In the genomic region with DNA sequence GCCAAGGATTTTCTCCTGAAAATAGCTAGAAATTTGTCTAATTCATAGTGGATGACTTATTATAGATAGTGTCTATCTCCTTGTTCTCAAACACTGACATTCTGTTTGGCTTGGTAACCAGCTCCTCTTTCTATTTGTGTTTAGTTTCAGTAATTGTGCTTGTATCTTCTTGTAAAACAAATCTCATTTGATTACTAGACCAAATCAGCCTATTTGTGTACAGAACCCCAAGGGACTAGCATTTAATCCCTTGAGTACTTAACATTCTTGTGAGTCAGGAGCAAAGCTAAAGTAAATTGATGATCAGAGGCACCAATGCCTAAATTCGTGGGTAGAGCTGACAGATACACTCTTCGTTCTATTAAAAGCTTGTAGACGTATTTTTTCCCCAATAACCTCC, we compare ENCODE assay signal across 18 cellular contexts.
A peak's percentile ranks its signal among the peaks of the same experiment; 100 is the strongest.
DNase-seq lines count a peak whose midpoint lies in the region; ATAC-seq, FAIRE-seq and TF ChIP-seq lines count a peak whose summit lies in the region.
"Had no signal": no experiment of that assay in that cellular context is flagged by ENCODE, and none has a peak within 500 bp of the region (broad histone marks: within the 10 kb centered on the region; RNA-seq: fewer than 3 reads in every experiment).

No MANE protein-coding gene starts in this region.

- no peaks in the 10 kb centered on the region for H3K23me2 ChIP-seq in H1 (ENCODE audit: low read depth, low read length)

- H4K91ac ChIP-seq in H1 (replicated peaks; ENCODE audit: insufficient read length, low read length), result no peak overlapping the region

- H4K8ac ChIP-seq in H1 (ENCODE audit: extremely low read depth, insufficient read depth, low read length), result no peak overlapping the region

- ATAC-seq in GM18873 (IDR thresholded peaks at IDR 0.05; ENCODE audit: low FRiP score, unreplicated experiment), result no peak
- no peak for ATAC-seq in GM21717 (IDR thresholded peaks at IDR 0.05; ENCODE audit: unreplicated experiment)
- ATAC-seq: A549, K562, SK-N-SH treated with all-trans-retinoic acid at 6 μM for 48 hours, T-helper 17 cell had no signal

- H3K9ac ChIP-seq in H1 (replicated peaks in 1 of 4; ENCODE audit: extremely low read depth in 1 of 4, low read depth in 3 of 4, low read length in 3 of 4), result no peak overlapping the region

- DNase-seq in A673 (ENCODE audit: low spot score) (peak; percentile 30), GM12865 (ENCODE audit: low read depth) (peak; percentile 4), NCI-H526 treated with DMSO at 0.1 percent for 48 hours (lab: John Stamatoyannopoulos, UW) (peak; percentile 8), H1 (ENCODE audit: low read depth in 1 of 2, low spot score in 2 of 2) (no peak), GM10266 (ENCODE audit: extremely low spot score) (no peak), kidney glomerular epithelial cell (lab: John Stamatoyannopoulos, UW) (no peak)
- DNase-seq: GOT3; NCI-H2107; NCI-H446 treated with DMSO at 0.1 percent for 48 hours; NK-92 treated with Interleukin-12 subunit alpha and Interleukin-12 subunit beta, amount 100 ng/mL, for 24 hours; SHP77; T-helper 17 cell had no signal

- H3K9me3 ChIP-seq in A673 (ENCODE audit: low read depth, low read length, poor library complexity, severe bottlenecking), result peaks cover 4% of the 10 kb centered on the region
- 0 out of 4 replicates have a peak, but pooled peaks cover 0 to 6% of the 10 kb centered on the region in 2 experiments for H3K9me3 ChIP-seq in H1 (ENCODE audit: insufficient read depth in 2 of 2, low read depth in 1 of 2, low read length in 1 of 2)

- no peaks in the 10 kb centered on the region for H3K4me1 ChIP-seq in A673 (ENCODE audit: insufficient read depth, low read length, poor library complexity, severe bottlenecking)
- no peaks in the 10 kb centered on the region for H3K4me1 ChIP-seq in H1 (replicated peaks in 1 of 4; ENCODE audit: control insufficient read depth in 3 of 4, insufficient read depth in 4 of 4, low read length in 3 of 4)
- H3K4me1 ChIP-seq: A549 had no signal

- H3K36me3 ChIP-seq in A673 (ENCODE audit: insufficient read depth, low read length, poor library complexity, severe bottlenecking), result no peaks in the 10 kb centered on the region
- no peaks in the 10 kb centered on the region for H3K36me3 ChIP-seq in H1 (ENCODE audit: control insufficient read depth in 2 of 4, insufficient read depth in 4 of 4, low read length in 3 of 4)

- no peak for TF ChIP-seq RAD21 in H1 (IDR thresholded peaks at IDR 0.05 in 1 of 2, conservative IDR thresholded peaks at IDR 0.05 in 1 of 2; ENCODE audit: low read depth in 2 of 2, low read length in 2 of 2)

- TF ChIP-seq POLR2A in H1 (IDR thresholded peaks at IDR 0.05; ENCODE audit: control extremely low read depth in 1 of 2, low read depth in 2 of 2, low read length in 2 of 2), result no peak

- intact Hi-C loops in A673 (cut with micrococcal nuclease; ENCODE audit: unreplicated experiment), result no loop called here

- FAIRE-seq in H1 (lab: Jason Lieb, UNC), result no peak
- FAIRE-seq: A549, K562 had no signal

- POLR2A ChIA-PET in A673 (lab: Charles Lee; ENCODE audit: low non-redundant PET) (no interaction called here), H1 (lab: Charles Lee; ENCODE audit: partially characterized antibody) (no interaction called here)

- H2BK12ac ChIP-seq in H1 (ENCODE audit: low read depth, low read length), result no peak overlapping the region

- 0 out of 2 replicates have a peak overlapping the region, but pooled peaks have one; percentile 32 for H2AFZ ChIP-seq in H1 (ENCODE audit: low read length)

- H3K27ac ChIP-seq in A673 (ENCODE audit: low read depth, low read length, poor library complexity, severe bottlenecking), result no peak overlapping the region
- no peak overlapping the region for H3K27ac ChIP-seq in H1 (ENCODE audit: low read depth, low read length)
- H3K27ac ChIP-seq: A549, C4-2B had no signal

- H3K14ac ChIP-seq in H1 (ENCODE audit: insufficient read length), result no peak overlapping the region

- H2BK5ac ChIP-seq in H1 (ENCODE audit: low read depth, low read length), result no peak overlapping the region

- no peak overlapping the region for H3K4me2 ChIP-seq in H1 (ENCODE audit: insufficient read depth in 1 of 2, low read depth in 2 of 2, low read length in 2 of 2)
- H3K4me2 ChIP-seq: A549 had no signal

- no peak for TF ChIP-seq CTCF in A673 (conservative IDR thresholded peaks at IDR 0.05; ENCODE audit: low read depth, low read length)
- no peak for TF ChIP-seq CTCF in GM12865 (IDR thresholded peaks at IDR 0.05; ENCODE audit: insufficient read depth, low read depth, low read length, missing control alignments)
- TF ChIP-seq CTCF in H1 (IDR thresholded peaks at IDR 0.05; ENCODE audit: control extremely low read depth in 1 of 3, insufficient read depth in 1 of 3, low read depth in 1 of 3, low read length in 3 of 3), result no peak
- TF ChIP-seq CTCF in GM10266 (IDR thresholded peaks at IDR 0.05; ENCODE audit: control insufficient read depth, insufficient read depth, low read depth, missing control alignments), result no peak

- no peak overlapping the region for H3K23ac ChIP-seq in H1 (ENCODE audit: insufficient read length)

- no peak overlapping the region for H2BK20ac ChIP-seq in H1 (ENCODE audit: low read length)

- H2AK5ac ChIP-seq in H1 (ENCODE audit: low read depth, low read length), result no peak overlapping the region

- H2BK120ac ChIP-seq in H1 (replicated peaks; ENCODE audit: low read depth, low read length), result no peak overlapping the region

- H3K4me3 ChIP-seq in A673 (ENCODE audit: low read depth, low read length, poor library complexity, severe bottlenecking) (no peak overlapping the region), GM12865 (ENCODE audit: low read depth, low read length) (no peak overlapping the region), H1 (ENCODE audit: extremely low read depth in 1 of 4, insufficient read depth in 2 of 4, low read depth in 3 of 4, low read length in 4 of 4) (no peak overlapping the region)
- H3K4me3 ChIP-seq: A549, K562 had no signal

- no TSS peak for BruUV-seq in A673 (replicated peaks; lab: Mats Ljungman, UMichigan)

- 85% methylated on average over 3 of the region's 3 CpGs; no CpG with 5 or more reads in 1 of the 2 experiments for WGBS in H1 (ENCODE audit: extremely low coverage in 1 of 2, insufficient coverage in 1 of 2, insufficient read length in 1 of 2, insufficient replicate concordance in 2 of 2, low coverage in 1 of 2, low lambda C conversion rate in 2 of 2, missing lambda C conversion rate in 1 of 2), 2 experiments

- H3K4ac ChIP-seq in H1 (replicated peaks; ENCODE audit: insufficient read length, low read depth, low read length), result no peak overlapping the region

- no peaks in the 10 kb centered on the region for H3K79me2 ChIP-seq in H1 (ENCODE audit: control insufficient read depth in 1 of 2, insufficient read depth in 2 of 2, low read length in 2 of 2)

- H3K56ac ChIP-seq in H1 (replicated peaks; ENCODE audit: insufficient read length, low read depth, low read length), result no peak overlapping the region

- no peaks in the 10 kb centered on the region for H3K79me1 ChIP-seq in H1 (ENCODE audit: low read depth, low read length)

- H2BK15ac ChIP-seq in H1 (ENCODE audit: low read length), result no peak overlapping the region

- H3K27me3 ChIP-seq in A673 (replicated peaks; ENCODE audit: insufficient read depth, low read depth, low read length, poor library complexity) (no peaks in the 10 kb centered on the region), H1 (replicated peaks in 1 of 4; ENCODE audit: control insufficient read depth in 3 of 4, extremely low read depth in 1 of 4, insufficient read depth in 3 of 4, low read length in 3 of 4) (peaks cover 0 to 1% (median 0%) of the 10 kb centered on the region in 4 experiments; a peak in 1 of 7 replicates)

- CTCF ChIA-PET in A673 (lab: Charles Lee), result no interaction called here
- CTCF ChIA-PET in H1 (lab: Charles Lee; ENCODE audit: partially characterized antibody), result interaction anchor here (0.8 to 1.0 kb wide), 2 partner anchors 28 to 163 kb away, joined by 3 to 5 read pairs; no protein-coding TSS in a partner anchor

- H4K20me1 ChIP-seq in H1 (replicated peaks in 1 of 2; ENCODE audit: control insufficient read depth in 1 of 2, insufficient read depth in 2 of 2, low read length in 2 of 2), result no peaks in the 10 kb centered on the region

- no peak overlapping the region for H4K5ac ChIP-seq in H1 (ENCODE audit: insufficient read length, low read depth, low read length)

- no peak for TF ChIP-seq EP300 in H1 (IDR thresholded peaks at IDR 0.05; ENCODE audit: borderline replicate concordance in 1 of 2, low read depth in 2 of 2, low read length in 2 of 2)

- H3K18ac ChIP-seq in H1 (ENCODE audit: extremely low read depth, low read length), result no peak overlapping the region

TF ChIP-seq in H1, 55 proteins besides CTCF, POLR2A, EP300 and RAD21 (continues in another document):
- TF ChIP-seq GTF2F1 (IDR thresholded peaks at IDR 0.05; ENCODE audit: borderline replicate concordance, low read depth, low read length) (no peak), CTBP2 (IDR thresholded peaks at IDR 0.05; ENCODE audit: borderline replicate concordance, insufficient read depth, insufficient read length, low read length) (no peak), KDM1A (IDR thresholded peaks at IDR 0.05; ENCODE audit: borderline replicate concordance, low read length) (no peak), NRF1 (IDR thresholded peaks at IDR 0.05; ENCODE audit: low read depth, low read length) (no peak)
- TF ChIP-seq, protein P1, sequence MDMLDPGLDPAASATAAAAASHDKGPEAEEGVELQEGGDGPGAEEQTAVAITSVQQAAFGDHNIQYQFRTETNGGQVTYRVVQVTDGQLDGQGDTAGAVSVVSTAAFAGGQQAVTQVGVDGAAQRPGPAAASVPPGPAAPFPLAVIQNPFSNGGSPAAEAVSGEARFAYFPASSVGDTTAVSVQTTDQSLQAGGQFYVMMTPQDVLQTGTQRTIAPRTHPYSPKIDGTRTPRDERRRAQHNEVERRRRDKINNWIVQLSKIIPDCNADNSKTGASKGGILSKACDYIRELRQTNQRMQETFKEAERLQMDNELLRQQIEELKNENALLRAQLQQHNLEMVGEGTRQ (IDR thresholded peaks at IDR 0.05; ENCODE audit: low read length), result no peak

Comparison
In these comparisons a context has a peak if more than half of its experiments do, and no peak if none do; other contexts are left out.
1. DNase-seq: peak in A673 (single experiment), GM12865 (single experiment) and NCI-H526 treated with DMSO at 0.1 percent for 48 hours (single experiment); none in H1 (0 of 2), GM10266 (single experiment) and kidney glomerular epithelial cell (single experiment).